ENCODE assay signal across 1 cellular context in genomic region chr18:50289103-50289433, GRCh38.
TF ChIP-seq lines count a peak whose summit lies in the region.

No MANE protein-coding gene starts in this region.

TF ChIP-seq in GM23338, 12 proteins besides CTCF, POLR2A, EP300 and RAD21 (continued from another document):
- no peak for TF ChIP-seq ZNF462 (CRISPR knock-in tag; IDR thresholded peaks at IDR 0.05)
- no peak for TF ChIP-seq REST (IDR thresholded peaks at IDR 0.05; ENCODE audit: unreplicated experiment)
- TF ChIP-seq EZH2phosphoT487 (IDR thresholded peaks at IDR 0.05; ENCODE audit: unreplicated experiment) = no peak
- no peak for TF ChIP-seq JUNB (IDR thresholded peaks at IDR 0.05; ENCODE audit: unreplicated experiment)
- TF ChIP-seq NANOG (IDR thresholded peaks at IDR 0.05; ENCODE audit: borderline replicate concordance) = no peak
- no peak for TF ChIP-seq STAT1 (IDR thresholded peaks at IDR 0.05; ENCODE audit: unreplicated experiment)
- TF ChIP-seq EZH2 (IDR thresholded peaks at IDR 0.05; ENCODE audit: low read depth, unreplicated experiment) = no peak
- no peak for TF ChIP-seq POLR2AphosphoS5 (IDR thresholded peaks at IDR 0.05; ENCODE audit: low read depth)
